Comparison of ENCODE assay signal across 1 cellular context in the genomic region with DNA sequence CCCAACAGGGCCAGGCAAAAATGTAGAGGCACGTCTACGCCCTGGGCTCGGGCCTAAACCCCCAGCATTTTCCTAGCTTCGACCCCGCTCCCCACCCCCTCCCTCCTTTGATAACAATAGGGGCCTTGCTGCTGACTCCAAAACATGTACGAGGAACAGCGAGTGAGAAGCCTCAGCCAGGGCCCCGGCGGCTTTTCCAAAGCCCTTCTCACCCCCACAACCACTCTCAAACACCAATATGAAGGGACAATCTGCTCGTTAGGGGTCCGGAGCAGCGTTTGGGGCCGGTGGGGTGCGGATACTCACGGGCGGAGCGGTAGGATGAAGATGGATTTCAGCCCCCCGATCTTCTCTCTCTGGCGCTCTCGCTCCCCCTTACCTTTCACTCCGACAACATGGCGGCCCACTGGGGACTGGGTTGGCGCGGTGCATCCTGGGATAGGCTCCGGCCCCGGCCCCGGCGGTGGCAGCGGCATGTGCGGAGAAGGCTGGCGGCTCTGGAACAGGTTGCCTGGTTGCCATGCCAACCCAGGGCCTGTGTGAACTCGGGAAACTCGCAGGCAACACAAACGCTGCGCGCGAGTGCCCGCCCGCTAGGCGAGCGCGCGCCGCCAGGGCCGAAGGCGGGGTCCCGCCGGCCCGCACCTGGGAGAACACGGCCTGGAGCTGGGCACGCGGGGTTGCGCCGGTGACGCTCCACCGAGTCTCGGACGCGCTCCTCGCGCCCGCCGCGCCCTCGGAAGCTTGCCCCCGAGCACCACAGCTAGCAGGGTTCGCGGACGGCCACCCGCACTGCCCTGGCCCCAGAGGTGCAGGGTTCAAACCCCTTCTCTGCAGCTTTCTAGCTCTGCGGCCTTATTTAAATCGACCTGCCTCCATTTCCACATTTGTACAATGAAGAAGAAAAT.
A peak's percentile ranks its signal among the peaks of the same experiment; 100 is the strongest.
TF ChIP-seq lines count a peak whose summit lies in the region.

A gene with protein sequence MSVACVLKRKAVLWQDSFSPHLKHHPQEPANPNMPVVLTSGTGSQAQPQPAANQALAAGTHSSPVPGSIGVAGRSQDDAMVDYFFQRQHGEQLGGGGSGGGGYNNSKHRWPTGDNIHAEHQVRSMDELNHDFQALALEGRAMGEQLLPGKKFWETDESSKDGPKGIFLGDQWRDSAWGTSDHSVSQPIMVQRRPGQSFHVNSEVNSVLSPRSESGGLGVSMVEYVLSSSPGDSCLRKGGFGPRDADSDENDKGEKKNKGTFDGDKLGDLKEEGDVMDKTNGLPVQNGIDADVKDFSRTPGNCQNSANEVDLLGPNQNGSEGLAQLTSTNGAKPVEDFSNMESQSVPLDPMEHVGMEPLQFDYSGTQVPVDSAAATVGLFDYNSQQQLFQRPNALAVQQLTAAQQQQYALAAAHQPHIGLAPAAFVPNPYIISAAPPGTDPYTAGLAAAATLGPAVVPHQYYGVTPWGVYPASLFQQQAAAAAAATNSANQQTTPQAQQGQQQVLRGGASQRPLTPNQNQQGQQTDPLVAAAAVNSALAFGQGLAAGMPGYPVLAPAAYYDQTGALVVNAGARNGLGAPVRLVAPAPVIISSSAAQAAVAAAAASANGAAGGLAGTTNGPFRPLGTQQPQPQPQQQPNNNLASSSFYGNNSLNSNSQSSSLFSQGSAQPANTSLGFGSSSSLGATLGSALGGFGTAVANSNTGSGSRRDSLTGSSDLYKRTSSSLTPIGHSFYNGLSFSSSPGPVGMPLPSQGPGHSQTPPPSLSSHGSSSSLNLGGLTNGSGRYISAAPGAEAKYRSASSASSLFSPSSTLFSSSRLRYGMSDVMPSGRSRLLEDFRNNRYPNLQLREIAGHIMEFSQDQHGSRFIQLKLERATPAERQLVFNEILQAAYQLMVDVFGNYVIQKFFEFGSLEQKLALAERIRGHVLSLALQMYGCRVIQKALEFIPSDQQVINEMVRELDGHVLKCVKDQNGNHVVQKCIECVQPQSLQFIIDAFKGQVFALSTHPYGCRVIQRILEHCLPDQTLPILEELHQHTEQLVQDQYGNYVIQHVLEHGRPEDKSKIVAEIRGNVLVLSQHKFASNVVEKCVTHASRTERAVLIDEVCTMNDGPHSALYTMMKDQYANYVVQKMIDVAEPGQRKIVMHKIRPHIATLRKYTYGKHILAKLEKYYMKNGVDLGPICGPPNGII (minus strand): TSS at position 408 of the 908 bp plus-strand sequence. CDS start 6,151 bp downstream, outside the sequence.

TF ChIP-seq in HepG2, 621 proteins besides CTCF, POLR2A, EP300 and RAD21 (continued from another document and continues in another):
- TF ChIP-seq, protein P1, sequence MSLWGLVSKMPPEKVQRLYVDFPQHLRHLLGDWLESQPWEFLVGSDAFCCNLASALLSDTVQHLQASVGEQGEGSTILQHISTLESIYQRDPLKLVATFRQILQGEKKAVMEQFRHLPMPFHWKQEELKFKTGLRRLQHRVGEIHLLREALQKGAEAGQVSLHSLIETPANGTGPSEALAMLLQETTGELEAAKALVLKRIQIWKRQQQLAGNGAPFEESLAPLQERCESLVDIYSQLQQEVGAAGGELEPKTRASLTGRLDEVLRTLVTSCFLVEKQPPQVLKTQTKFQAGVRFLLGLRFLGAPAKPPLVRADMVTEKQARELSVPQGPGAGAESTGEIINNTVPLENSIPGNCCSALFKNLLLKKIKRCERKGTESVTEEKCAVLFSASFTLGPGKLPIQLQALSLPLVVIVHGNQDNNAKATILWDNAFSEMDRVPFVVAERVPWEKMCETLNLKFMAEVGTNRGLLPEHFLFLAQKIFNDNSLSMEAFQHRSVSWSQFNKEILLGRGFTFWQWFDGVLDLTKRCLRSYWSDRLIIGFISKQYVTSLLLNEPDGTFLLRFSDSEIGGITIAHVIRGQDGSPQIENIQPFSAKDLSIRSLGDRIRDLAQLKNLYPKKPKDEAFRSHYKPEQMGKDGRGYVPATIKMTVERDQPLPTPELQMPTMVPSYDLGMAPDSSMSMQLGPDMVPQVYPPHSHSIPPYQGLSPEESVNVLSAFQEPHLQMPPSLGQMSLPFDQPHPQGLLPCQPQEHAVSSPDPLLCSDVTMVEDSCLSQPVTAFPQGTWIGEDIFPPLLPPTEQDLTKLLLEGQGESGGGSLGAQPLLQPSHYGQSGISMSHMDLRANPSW (CRISPR knock-in tag; IDR thresholded peaks at IDR 0.05; ENCODE audit: borderline replicate concordance): 0 out of 2 replicates have a peak, but pooled peaks have one; percentile 62
- TF ChIP-seq KLF12 (CRISPR knock-in tag; IDR thresholded peaks at IDR 0.05; ENCODE audit: borderline replicate concordance) (no peak; the same call in 1 of the 2 replicates), GATAD1 (CRISPR knock-in tag; IDR thresholded peaks at IDR 0.05) (peak; percentile 51), ZNF253 (CRISPR knock-in tag; IDR thresholded peaks at IDR 0.05; ENCODE audit: borderline replicate concordance) (no peak), NKX3-1 (CRISPR knock-in tag; IDR thresholded peaks at IDR 0.05) (no peak), MIER3 (CRISPR knock-in tag; IDR thresholded peaks at IDR 0.05; ENCODE audit: borderline replicate concordance) (no peak), ZKSCAN8 (CRISPR knock-in tag; IDR thresholded peaks at IDR 0.05; ENCODE audit: borderline replicate concordance) (no peak), ZNF274 (CRISPR knock-in tag; IDR thresholded peaks at IDR 0.05) (no peak), NR2F6 (IDR thresholded peaks at IDR 0.05) (no peak), NR2F6 (CRISPR knock-in tag; IDR thresholded peaks at IDR 0.05) (peak; percentile 38; the same call in 1 of the 2 replicates), ZFY (CRISPR knock-in tag; IDR thresholded peaks at IDR 0.05) (peak; percentile 83), ZNF326 (CRISPR knock-in tag; IDR thresholded peaks at IDR 0.05; ENCODE audit: borderline replicate concordance) (no peak), EHMT2 (IDR thresholded peaks at IDR 0.05; ENCODE audit: borderline replicate concordance, low read depth, low read length) (no peak), ZFP82 (CRISPR knock-in tag; IDR thresholded peaks at IDR 0.05; ENCODE audit: borderline replicate concordance) (0 out of 2 replicates have a peak, but pooled peaks have one; percentile 61), SYNCRIP (IDR thresholded peaks at IDR 0.05; ENCODE audit: insufficient read depth, low read depth, low read length) (no peak), NFYB (CRISPR knock-in tag; IDR thresholded peaks at IDR 0.05) (peak; percentile 26; the same call in 1 of the 2 replicates), AGO1 (IDR thresholded peaks at IDR 0.05; ENCODE audit: low read depth, low read length, poor library complexity, severe bottlenecking) (no peak), PAX8 (CRISPR knock-in tag; IDR thresholded peaks at IDR 0.05; ENCODE audit: borderline replicate concordance) (peak; percentile 53; the same call in 1 of the 2 replicates), HCFC1 (IDR thresholded peaks at IDR 0.05; ENCODE audit: low read depth, low read length) (no peak), CCDC6 (CRISPR knock-in tag; IDR thresholded peaks at IDR 0.05) (no peak; the same call in 1 of the 2 replicates), SIN3A (IDR thresholded peaks at IDR 0.05; ENCODE audit: borderline replicate concordance, low read depth, low read length) (peak; percentile 84), U2AF1 (optimal IDR thresholded peaks at IDR 0.05; ENCODE audit: low read depth, low read length) (no peak), KDM2A (CRISPR knock-in tag; IDR thresholded peaks at IDR 0.05; ENCODE audit: borderline replicate concordance, low read depth) (no peak), ZNF563 (CRISPR knock-in tag; IDR thresholded peaks at IDR 0.05) (peak; percentile 78), ZNF709 (CRISPR knock-in tag; IDR thresholded peaks at IDR 0.05) (peak; percentile 80), SNAPC2 (CRISPR knock-in tag; IDR thresholded peaks at IDR 0.05) (0 out of 2 replicates have a peak, but pooled peaks have one; percentile 26), RFXANK (CRISPR knock-in tag; IDR thresholded peaks at IDR 0.05) (no peak; the same call in 1 of the 2 replicates), SNAI1 (CRISPR knock-in tag; IDR thresholded peaks at IDR 0.05; ENCODE audit: borderline replicate concordance) (no peak), ZNF776 (CRISPR knock-in tag; IDR thresholded peaks at IDR 0.05) (peak; percentile 68; the same call in 1 of the 2 replicates), ZNF878 (CRISPR knock-in tag; IDR thresholded peaks at IDR 0.05) (peak; percentile 67; the same call in 1 of the 2 replicates), NR1H2 (CRISPR knock-in tag; IDR thresholded peaks at IDR 0.05; ENCODE audit: borderline replicate concordance, low read depth) (no peak), KLF16 (CRISPR knock-in tag; IDR thresholded peaks at IDR 0.05) (no peak; a peak in 1 of 4 replicates), SATB2 (CRISPR knock-in tag; IDR thresholded peaks at IDR 0.05) (no peak), ZNF230 (CRISPR knock-in tag; IDR thresholded peaks at IDR 0.05) (no peak; the same call in 1 of the 2 replicates), YEATS4 (CRISPR knock-in tag; IDR thresholded peaks at IDR 0.05; ENCODE audit: borderline replicate concordance) (0 out of 2 replicates have a peak, but pooled peaks have one; percentile 52), ZSCAN31 (CRISPR knock-in tag; IDR thresholded peaks at IDR 0.05; ENCODE audit: low read depth) (0 out of 2 replicates have a peak, but pooled peaks have one; percentile 40), KAT7 (CRISPR knock-in tag; IDR thresholded peaks at IDR 0.05; ENCODE audit: borderline replicate concordance) (no peak; the same call in 1 of the 2 replicates), ATM (IDR thresholded peaks at IDR 0.05; ENCODE audit: borderline replicate concordance) (no peak), SIN3B (IDR thresholded peaks at IDR 0.05; ENCODE audit: low read length) (0 out of 2 replicates have a peak, but pooled peaks have one; percentile 47), ZNF10 (CRISPR knock-in tag; IDR thresholded peaks at IDR 0.05; ENCODE audit: borderline replicate concordance, low read depth) (no peak), GABPA (IDR thresholded peaks at IDR 0.05; ENCODE audit: low read depth, low read length) (no peak), GABPA (CRISPR knock-in tag; IDR thresholded peaks at IDR 0.05; ENCODE audit: low read depth) (no peak), ZNF460 (CRISPR knock-in tag; IDR thresholded peaks at IDR 0.05; ENCODE audit: borderline replicate concordance) (no peak; the same call in 1 of the 2 replicates), STAG1 (CRISPR knock-in tag; IDR thresholded peaks at IDR 0.05) (peak; percentile 28), TEAD3 (CRISPR knock-in tag; optimal IDR thresholded peaks at IDR 0.05; ENCODE audit: borderline replicate concordance) (no peak), MYNN (CRISPR knock-in tag; IDR thresholded peaks at IDR 0.05; ENCODE audit: low read depth) (no peak), SNRNP70 (IDR thresholded peaks at IDR 0.05; ENCODE audit: low read depth, low read length) (no peak), SKI (IDR thresholded peaks at IDR 0.05; ENCODE audit: partially characterized antibody) (peak; percentile 58), ZNF530 (CRISPR knock-in tag; IDR thresholded peaks at IDR 0.05; ENCODE audit: low read depth) (no peak)
- TF ChIP-seq, protein P2, sequence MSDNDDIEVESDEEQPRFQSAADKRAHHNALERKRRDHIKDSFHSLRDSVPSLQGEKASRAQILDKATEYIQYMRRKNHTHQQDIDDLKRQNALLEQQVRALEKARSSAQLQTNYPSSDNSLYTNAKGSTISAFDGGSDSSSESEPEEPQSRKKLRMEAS (IDR thresholded peaks at IDR 0.05): peak; percentile 88
- TF ChIP-seq, protein P3, sequence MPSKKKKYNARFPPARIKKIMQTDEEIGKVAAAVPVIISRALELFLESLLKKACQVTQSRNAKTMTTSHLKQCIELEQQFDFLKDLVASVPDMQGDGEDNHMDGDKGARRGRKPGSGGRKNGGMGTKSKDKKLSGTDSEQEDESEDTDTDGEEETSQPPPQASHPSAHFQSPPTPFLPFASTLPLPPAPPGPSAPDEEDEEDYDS (CRISPR knock-in tag; IDR thresholded peaks at IDR 0.05): peak; percentile 79; the same call in 1 of the 2 replicates
- TF ChIP-seq, protein P4, sequence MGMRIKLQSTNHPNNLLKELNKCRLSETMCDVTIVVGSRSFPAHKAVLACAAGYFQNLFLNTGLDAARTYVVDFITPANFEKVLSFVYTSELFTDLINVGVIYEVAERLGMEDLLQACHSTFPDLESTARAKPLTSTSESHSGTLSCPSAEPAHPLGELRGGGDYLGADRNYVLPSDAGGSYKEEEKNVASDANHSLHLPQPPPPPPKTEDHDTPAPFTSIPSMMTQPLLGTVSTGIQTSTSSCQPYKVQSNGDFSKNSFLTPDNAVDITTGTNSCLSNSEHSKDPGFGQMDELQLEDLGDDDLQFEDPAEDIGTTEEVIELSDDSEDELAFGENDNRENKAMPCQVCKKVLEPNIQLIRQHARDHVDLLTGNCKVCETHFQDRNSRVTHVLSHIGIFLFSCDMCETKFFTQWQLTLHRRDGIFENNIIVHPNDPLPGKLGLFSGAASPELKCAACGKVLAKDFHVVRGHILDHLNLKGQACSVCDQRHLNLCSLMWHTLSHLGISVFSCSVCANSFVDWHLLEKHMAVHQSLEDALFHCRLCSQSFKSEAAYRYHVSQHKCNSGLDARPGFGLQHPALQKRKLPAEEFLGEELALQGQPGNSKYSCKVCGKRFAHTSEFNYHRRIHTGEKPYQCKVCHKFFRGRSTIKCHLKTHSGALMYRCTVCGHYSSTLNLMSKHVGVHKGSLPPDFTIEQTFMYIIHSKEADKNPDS (CRISPR knock-in tag; IDR thresholded peaks at IDR 0.05): no peak
- TF ChIP-seq, protein P5, sequence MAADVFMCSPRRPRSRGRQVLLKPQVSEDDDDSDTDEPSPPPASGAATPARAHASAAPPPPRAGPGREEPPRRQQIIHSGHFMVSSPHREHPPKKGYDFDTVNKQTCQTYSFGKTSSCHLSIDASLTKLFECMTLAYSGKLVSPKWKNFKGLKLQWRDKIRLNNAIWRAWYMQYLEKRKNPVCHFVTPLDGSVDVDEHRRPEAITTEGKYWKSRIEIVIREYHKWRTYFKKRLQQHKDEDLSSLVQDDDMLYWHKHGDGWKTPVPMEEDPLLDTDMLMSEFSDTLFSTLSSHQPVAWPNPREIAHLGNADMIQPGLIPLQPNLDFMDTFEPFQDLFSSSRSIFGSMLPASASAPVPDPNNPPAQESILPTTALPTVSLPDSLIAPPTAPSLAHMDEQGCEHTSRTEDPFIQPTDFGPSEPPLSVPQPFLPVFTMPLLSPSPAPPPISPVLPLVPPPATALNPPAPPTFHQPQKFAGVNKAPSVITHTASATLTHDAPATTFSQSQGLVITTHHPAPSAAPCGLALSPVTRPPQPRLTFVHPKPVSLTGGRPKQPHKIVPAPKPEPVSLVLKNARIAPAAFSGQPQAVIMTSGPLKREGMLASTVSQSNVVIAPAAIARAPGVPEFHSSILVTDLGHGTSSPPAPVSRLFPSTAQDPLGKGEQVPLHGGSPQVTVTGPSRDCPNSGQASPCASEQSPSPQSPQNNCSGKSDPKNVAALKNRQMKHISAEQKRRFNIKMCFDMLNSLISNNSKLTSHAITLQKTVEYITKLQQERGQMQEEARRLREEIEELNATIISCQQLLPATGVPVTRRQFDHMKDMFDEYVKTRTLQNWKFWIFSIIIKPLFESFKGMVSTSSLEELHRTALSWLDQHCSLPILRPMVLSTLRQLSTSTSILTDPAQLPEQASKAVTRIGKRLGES (CRISPR knock-in tag; IDR thresholded peaks at IDR 0.05; ENCODE audit: borderline replicate concordance): no peak
- TF ChIP-seq, protein P6, sequence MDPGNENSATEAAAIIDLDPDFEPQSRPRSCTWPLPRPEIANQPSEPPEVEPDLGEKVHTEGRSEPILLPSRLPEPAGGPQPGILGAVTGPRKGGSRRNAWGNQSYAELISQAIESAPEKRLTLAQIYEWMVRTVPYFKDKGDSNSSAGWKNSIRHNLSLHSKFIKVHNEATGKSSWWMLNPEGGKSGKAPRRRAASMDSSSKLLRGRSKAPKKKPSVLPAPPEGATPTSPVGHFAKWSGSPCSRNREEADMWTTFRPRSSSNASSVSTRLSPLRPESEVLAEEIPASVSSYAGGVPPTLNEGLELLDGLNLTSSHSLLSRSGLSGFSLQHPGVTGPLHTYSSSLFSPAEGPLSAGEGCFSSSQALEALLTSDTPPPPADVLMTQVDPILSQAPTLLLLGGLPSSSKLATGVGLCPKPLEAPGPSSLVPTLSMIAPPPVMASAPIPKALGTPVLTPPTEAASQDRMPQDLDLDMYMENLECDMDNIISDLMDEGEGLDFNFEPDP (CRISPR knock-in tag; conservative IDR thresholded peaks at IDR 0.05): no peak
